24 cellular contexts compared by ENCODE assay signal in genomic region chr10:13462551-13462950, GRCh38.
A peak's percentile ranks its signal among the peaks of the same experiment; 100 is the strongest.
DNase-seq lines count a peak whose midpoint lies in the region.
"Had no signal": no experiment of that assay in that cellular context is flagged by ENCODE, and none has a peak within 500 bp of the region (broad histone marks: within the 10 kb centered on the region; RNA-seq: fewer than 3 reads in every experiment).

No MANE protein-coding gene starts in this region.

- H3K36me3 ChIP-seq in adipocyte (ENCODE audit: control insufficient read depth, insufficient read depth, low read length, severe bottlenecking) = no peaks in the 10 kb centered on the region

- H3K27me3 Mint-ChIP-seq in immature natural killer cell (ENCODE audit: low read depth in 3 of 3) = peaks cover 0 to 12% (median 2%) of the 10 kb centered on the region in 3 donors
- peaks cover 17% of the 10 kb centered on the region for H3K27me3 Mint-ChIP-seq in activated CD4-positive, alpha-beta T cell treated with anti-CD3 and anti-CD28 coated beads, Interleukin-2, amount 10 ng/mL, durations not matched to agents 7 days and 5 days

- peak; percentile 31 for DNase-seq in EL
- DNase-seq in adipocyte (ENCODE audit: low read depth) = peak; percentile 9
- DNase-seq in kidney glomerular epithelial cell (lab: John Stamatoyannopoulos, UW) = peak; percentile 36
- DNase-seq in midbrain (lab: John Stamatoyannopoulos, UW) = no peak
- no peak for DNase-seq in COLO668 (lab: John Stamatoyannopoulos, UW; ENCODE audit: unreplicated experiment)
- no peak for DNase-seq in immature natural killer cell
- DNase-seq in activated CD4-positive, alpha-beta T cell treated with anti-CD3 and anti-CD28 coated beads, Interleukin-2, amount 10 ng/mL, durations not matched to agents 7 days and 5 days = no peak
- DNase-seq: AML-193; C1 segment of cervical spinal cord; Calu3; CD8-positive, alpha-beta T cell; GOT3; HCEC 1CT; KBM-7; NCI-H1092 treated with DMSO at 0.1 percent for 48 hours; NCI-H146; NCI-H2029; NCI-H345; NCI-H524; NCI-H774; NK-92 treated with Interleukin-12 subunit alpha and Interleukin-12 subunit beta, amount 100 ng/mL, for 24 hours; SIG-M5; SK-N-SH had no signal

- H3K9me3 Mint-ChIP-seq in immature natural killer cell = no peaks in the 10 kb centered on the region
- peaks cover 4% of the 10 kb centered on the region for H3K9me3 Mint-ChIP-seq in activated CD4-positive, alpha-beta T cell treated with anti-CD3 and anti-CD28 coated beads, Interleukin-2, amount 10 ng/mL, durations not matched to agents 7 days and 5 days

- no peaks in the 10 kb centered on the region for H3K4me1 ChIP-seq in adipocyte (ENCODE audit: control insufficient read depth, insufficient read depth, low read length)

- no peaks in the 10 kb centered on the region for H3K27me3 ChIP-seq in adipocyte (replicated peaks; ENCODE audit: control insufficient read depth, insufficient read depth, low read length)

- POLR2A ChIA-PET in activated CD4-positive, alpha-beta T cell treated with anti-CD3 and anti-CD28 coated beads, Interleukin-2, amount 10 ng/mL, durations not matched to agents 7 days and 5 days (lab: Charles Lee) = no interaction called here

- H3K27ac Mint-ChIP-seq in immature natural killer cell = no peak overlapping the region
- no peak overlapping the region for H3K27ac Mint-ChIP-seq in activated CD4-positive, alpha-beta T cell treated with anti-CD3 and anti-CD28 coated beads, Interleukin-2, amount 10 ng/mL, durations not matched to agents 7 days and 5 days
- H3K27ac Mint-ChIP-seq: CD8-positive, alpha-beta T cell had no signal

- no peaks in the 10 kb centered on the region for H3K4me1 Mint-ChIP-seq in immature natural killer cell
- no peaks in the 10 kb centered on the region for H3K4me1 Mint-ChIP-seq in activated CD4-positive, alpha-beta T cell treated with anti-CD3 and anti-CD28 coated beads, Interleukin-2, amount 10 ng/mL, durations not matched to agents 7 days and 5 days

- no peak overlapping the region for H3K4me3 Mint-ChIP-seq in immature natural killer cell
- H3K4me3 Mint-ChIP-seq in activated CD4-positive, alpha-beta T cell treated with anti-CD3 and anti-CD28 coated beads, Interleukin-2, amount 10 ng/mL, durations not matched to agents 7 days and 5 days = no peak overlapping the region
- H3K4me3 Mint-ChIP-seq: CD8-positive, alpha-beta T cell had no signal

- H3K9ac ChIP-seq in adipocyte (ENCODE audit: low read length) = no peak overlapping the region
- H3K9ac ChIP-seq: SK-N-SH had no signal

- no peaks in the 10 kb centered on the region for H3K36me3 Mint-ChIP-seq in immature natural killer cell
- H3K36me3 Mint-ChIP-seq in activated CD4-positive, alpha-beta T cell treated with anti-CD3 and anti-CD28 coated beads, Interleukin-2, amount 10 ng/mL, durations not matched to agents 7 days and 5 days (ENCODE audit: low read depth) = no peaks in the 10 kb centered on the region
- H3K36me3 Mint-ChIP-seq: CD8-positive, alpha-beta T cell had no signal

- no peaks in the 10 kb centered on the region for H3K9me3 ChIP-seq in adipocyte (ENCODE audit: control insufficient read depth, low read length)
- H3K9me3 ChIP-seq: SK-N-SH had no signal

- H3K4me3 ChIP-seq in adipocyte (ENCODE audit: low read length) = no peak overlapping the region
- H3K4me3 ChIP-seq: GM12878 had no signal

- CTCF ChIA-PET in activated CD4-positive, alpha-beta T cell treated with anti-CD3 and anti-CD28 coated beads, Interleukin-2, amount 10 ng/mL, durations not matched to agents 7 days and 5 days (lab: Charles Lee) = no interaction called here

Comparison
In these comparisons a context has a peak if more than half of its experiments do, and no peak if none do; other contexts are left out.
1. DNase-seq: peak in EL (single experiment), adipocyte (single experiment) and kidney glomerular epithelial cell (single experiment); none in midbrain (single experiment), COLO668 (single experiment), immature natural killer cell (0 of 3) and activated CD4-positive, alpha-beta T cell treated with anti-CD3 and anti-CD28 coated beads, Interleukin-2, amount 10 ng/mL, durations not matched to agents 7 days and 5 days (single experiment).